In the genomic region with DNA sequence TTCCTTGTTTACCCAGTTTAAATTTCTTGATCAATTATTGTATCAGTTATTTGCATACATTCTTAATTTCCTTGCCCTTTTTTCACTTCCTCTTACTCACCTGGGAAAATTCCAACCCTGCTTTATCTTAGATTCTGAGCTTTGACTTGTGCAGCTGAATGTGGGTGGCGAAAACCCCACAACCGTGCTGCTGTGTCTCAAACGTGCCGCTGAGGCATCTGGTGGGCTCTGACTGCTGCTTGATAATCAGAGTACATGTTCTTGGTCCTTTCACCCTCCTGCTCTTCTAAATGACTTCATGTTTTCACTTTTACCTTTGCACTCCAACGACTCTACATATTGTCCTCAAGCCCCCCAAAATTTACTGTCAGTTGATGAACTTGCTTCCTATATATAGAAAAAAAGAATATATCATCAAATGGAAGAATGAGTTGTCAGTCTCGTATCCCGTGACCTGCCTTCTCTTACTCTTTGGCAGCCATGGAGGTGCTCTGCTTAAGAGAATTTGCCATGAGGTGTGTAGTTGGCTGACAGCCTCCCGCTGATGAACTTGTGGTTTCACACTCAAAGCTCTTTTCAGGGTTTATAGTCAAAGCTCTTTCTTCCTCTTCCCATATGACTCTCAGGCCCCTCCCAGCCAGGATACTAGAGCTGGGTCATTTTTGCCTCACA, we compare ENCODE assay signal across 8 cellular contexts.
DNase-seq lines count a peak whose midpoint lies in the region; ATAC-seq and TF ChIP-seq lines count a peak whose summit lies in the region.

No MANE protein-coding gene starts in this region.

- H3K4me3 ChIP-seq in coronary artery, result no peak overlapping the region

- no peaks in the 10 kb centered on the region for H3K27me3 Mint-ChIP-seq in central memory CD8-positive, alpha-beta T cell

- DNase-seq in MV-4-11 (lab: John Stamatoyannopoulos, UW), result peak; percentile 77
- DNase-seq in central memory CD8-positive, alpha-beta T cell (ENCODE audit: low spot score in 2 of 2), result peak in 1 of 2 donors; percentile 21
- DNase-seq in coronary artery (ENCODE audit: low spot score), result no peak
- DNase-seq in LoVo (ENCODE audit: low spot score), result no peak
- DNase-seq in iPS-NIHi7 (ENCODE audit: extremely low spot score), result no peak
- DNase-seq in dedifferentiated amniotic fluid mesenchymal stem cell (ENCODE audit: extremely low spot score), result no peak

- TF ChIP-seq CTCF in coronary artery (IDR thresholded peaks at IDR 0.05), result no peak

- H3K36me3 Mint-ChIP-seq in central memory CD8-positive, alpha-beta T cell (ENCODE audit: insufficient read depth), result no peaks in the 10 kb centered on the region

- no peak overlapping the region for H3K27ac ChIP-seq in coronary artery

- no peaks in the 10 kb centered on the region for H3K4me1 Mint-ChIP-seq in central memory CD8-positive, alpha-beta T cell

- peak; percentile 93 for ATAC-seq in GM21717 (IDR thresholded peaks at IDR 0.05; ENCODE audit: unreplicated experiment)
- peak; percentile 96 for ATAC-seq in central memory CD8-positive, alpha-beta T cell (replicated peaks; ENCODE audit: extremely low read depth, poor library complexity, severe bottlenecking)

- H3K4me3 Mint-ChIP-seq in central memory CD8-positive, alpha-beta T cell, result no peak overlapping the region

- TF ChIP-seq POLR2A in GM15510 (IDR thresholded peaks at IDR 0.05; ENCODE audit: borderline replicate concordance, extremely low read depth, insufficient read length), result peak; percentile 19

- no peak overlapping the region for H3K27ac Mint-ChIP-seq in central memory CD8-positive, alpha-beta T cell (ENCODE audit: low read depth)

- no peaks in the 10 kb centered on the region for H3K9me3 Mint-ChIP-seq in central memory CD8-positive, alpha-beta T cell
